1 cellular context compared by ENCODE assay signal in the genomic region with DNA sequence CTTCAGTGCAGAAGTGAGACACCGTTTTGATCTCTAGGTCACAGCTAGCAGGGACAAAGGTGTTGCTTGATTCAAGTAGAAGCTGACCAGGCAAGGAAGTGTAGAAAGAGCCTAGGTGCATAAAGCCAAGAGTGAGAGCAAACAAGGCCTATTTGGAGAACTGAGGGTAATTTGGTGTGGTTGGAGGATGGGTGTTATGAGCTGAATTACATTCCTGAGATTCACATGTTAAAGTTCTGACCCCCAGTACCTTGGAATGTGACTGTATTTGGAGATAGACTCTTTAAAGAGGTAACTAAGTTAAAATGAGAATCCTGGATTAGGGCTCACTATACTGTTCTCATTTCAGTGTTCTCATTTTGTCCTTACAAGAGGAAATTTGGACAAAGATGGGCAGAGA.
TF ChIP-seq lines count a peak whose summit lies in the region.

No MANE protein-coding gene starts in this region.

TF ChIP-seq in H1, 55 proteins besides CTCF, POLR2A, EP300 and RAD21 (continued from another document):
- TF ChIP-seq, protein P1, sequence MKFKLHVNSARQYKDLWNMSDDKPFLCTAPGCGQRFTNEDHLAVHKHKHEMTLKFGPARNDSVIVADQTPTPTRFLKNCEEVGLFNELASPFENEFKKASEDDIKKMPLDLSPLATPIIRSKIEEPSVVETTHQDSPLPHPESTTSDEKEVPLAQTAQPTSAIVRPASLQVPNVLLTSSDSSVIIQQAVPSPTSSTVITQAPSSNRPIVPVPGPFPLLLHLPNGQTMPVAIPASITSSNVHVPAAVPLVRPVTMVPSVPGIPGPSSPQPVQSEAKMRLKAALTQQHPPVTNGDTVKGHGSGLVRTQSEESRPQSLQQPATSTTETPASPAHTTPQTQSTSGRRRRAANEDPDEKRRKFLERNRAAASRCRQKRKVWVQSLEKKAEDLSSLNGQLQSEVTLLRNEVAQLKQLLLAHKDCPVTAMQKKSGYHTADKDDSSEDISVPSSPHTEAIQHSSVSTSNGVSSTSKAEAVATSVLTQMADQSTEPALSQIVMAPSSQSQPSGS (IDR thresholded peaks at IDR 0.05; ENCODE audit: low read length) = no peak
- TF ChIP-seq TCF12 (IDR thresholded peaks at IDR 0.05; ENCODE audit: low read depth, low read length) = no peak
- TF ChIP-seq EGR1 (IDR thresholded peaks at IDR 0.05; ENCODE audit: borderline replicate concordance, low read depth, low read length) = no peak
- TF ChIP-seq EZH2 (IDR thresholded peaks at IDR 0.05; ENCODE audit: low read depth, low read length, severe bottlenecking) = no peak
- TF ChIP-seq JUND (IDR thresholded peaks at IDR 0.05; ENCODE audit: low read length) = no peak
- TF ChIP-seq SP1 (IDR thresholded peaks at IDR 0.05; ENCODE audit: low read depth, low read length) = peak; percentile 65; the same call in 1 of the 2 replicates
- TF ChIP-seq, protein P2, sequence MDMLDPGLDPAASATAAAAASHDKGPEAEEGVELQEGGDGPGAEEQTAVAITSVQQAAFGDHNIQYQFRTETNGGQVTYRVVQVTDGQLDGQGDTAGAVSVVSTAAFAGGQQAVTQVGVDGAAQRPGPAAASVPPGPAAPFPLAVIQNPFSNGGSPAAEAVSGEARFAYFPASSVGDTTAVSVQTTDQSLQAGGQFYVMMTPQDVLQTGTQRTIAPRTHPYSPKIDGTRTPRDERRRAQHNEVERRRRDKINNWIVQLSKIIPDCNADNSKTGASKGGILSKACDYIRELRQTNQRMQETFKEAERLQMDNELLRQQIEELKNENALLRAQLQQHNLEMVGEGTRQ (IDR thresholded peaks at IDR 0.05; ENCODE audit: low read length) = no peak
- no peak for TF ChIP-seq POU5F1 (IDR thresholded peaks at IDR 0.05; ENCODE audit: low read depth, low read length)
- no peak for TF ChIP-seq CREB1 (IDR thresholded peaks at IDR 0.05)
- no peak for TF ChIP-seq PHF8 (conservative IDR thresholded peaks at IDR 0.05; ENCODE audit: low read depth, low read length)
- no peak for TF ChIP-seq KDM1A (IDR thresholded peaks at IDR 0.05; ENCODE audit: borderline replicate concordance, low read length)
- TF ChIP-seq, protein P3, sequence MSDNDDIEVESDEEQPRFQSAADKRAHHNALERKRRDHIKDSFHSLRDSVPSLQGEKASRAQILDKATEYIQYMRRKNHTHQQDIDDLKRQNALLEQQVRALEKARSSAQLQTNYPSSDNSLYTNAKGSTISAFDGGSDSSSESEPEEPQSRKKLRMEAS (IDR thresholded peaks at IDR 0.05) = no peak
- TF ChIP-seq SIN3A (conservative IDR thresholded peaks at IDR 0.05 in 1 of 2, IDR thresholded peaks at IDR 0.05 in 1 of 2; ENCODE audit: low read depth in 1 of 2, low read length in 2 of 2) = no peak
- TF ChIP-seq, protein P4, sequence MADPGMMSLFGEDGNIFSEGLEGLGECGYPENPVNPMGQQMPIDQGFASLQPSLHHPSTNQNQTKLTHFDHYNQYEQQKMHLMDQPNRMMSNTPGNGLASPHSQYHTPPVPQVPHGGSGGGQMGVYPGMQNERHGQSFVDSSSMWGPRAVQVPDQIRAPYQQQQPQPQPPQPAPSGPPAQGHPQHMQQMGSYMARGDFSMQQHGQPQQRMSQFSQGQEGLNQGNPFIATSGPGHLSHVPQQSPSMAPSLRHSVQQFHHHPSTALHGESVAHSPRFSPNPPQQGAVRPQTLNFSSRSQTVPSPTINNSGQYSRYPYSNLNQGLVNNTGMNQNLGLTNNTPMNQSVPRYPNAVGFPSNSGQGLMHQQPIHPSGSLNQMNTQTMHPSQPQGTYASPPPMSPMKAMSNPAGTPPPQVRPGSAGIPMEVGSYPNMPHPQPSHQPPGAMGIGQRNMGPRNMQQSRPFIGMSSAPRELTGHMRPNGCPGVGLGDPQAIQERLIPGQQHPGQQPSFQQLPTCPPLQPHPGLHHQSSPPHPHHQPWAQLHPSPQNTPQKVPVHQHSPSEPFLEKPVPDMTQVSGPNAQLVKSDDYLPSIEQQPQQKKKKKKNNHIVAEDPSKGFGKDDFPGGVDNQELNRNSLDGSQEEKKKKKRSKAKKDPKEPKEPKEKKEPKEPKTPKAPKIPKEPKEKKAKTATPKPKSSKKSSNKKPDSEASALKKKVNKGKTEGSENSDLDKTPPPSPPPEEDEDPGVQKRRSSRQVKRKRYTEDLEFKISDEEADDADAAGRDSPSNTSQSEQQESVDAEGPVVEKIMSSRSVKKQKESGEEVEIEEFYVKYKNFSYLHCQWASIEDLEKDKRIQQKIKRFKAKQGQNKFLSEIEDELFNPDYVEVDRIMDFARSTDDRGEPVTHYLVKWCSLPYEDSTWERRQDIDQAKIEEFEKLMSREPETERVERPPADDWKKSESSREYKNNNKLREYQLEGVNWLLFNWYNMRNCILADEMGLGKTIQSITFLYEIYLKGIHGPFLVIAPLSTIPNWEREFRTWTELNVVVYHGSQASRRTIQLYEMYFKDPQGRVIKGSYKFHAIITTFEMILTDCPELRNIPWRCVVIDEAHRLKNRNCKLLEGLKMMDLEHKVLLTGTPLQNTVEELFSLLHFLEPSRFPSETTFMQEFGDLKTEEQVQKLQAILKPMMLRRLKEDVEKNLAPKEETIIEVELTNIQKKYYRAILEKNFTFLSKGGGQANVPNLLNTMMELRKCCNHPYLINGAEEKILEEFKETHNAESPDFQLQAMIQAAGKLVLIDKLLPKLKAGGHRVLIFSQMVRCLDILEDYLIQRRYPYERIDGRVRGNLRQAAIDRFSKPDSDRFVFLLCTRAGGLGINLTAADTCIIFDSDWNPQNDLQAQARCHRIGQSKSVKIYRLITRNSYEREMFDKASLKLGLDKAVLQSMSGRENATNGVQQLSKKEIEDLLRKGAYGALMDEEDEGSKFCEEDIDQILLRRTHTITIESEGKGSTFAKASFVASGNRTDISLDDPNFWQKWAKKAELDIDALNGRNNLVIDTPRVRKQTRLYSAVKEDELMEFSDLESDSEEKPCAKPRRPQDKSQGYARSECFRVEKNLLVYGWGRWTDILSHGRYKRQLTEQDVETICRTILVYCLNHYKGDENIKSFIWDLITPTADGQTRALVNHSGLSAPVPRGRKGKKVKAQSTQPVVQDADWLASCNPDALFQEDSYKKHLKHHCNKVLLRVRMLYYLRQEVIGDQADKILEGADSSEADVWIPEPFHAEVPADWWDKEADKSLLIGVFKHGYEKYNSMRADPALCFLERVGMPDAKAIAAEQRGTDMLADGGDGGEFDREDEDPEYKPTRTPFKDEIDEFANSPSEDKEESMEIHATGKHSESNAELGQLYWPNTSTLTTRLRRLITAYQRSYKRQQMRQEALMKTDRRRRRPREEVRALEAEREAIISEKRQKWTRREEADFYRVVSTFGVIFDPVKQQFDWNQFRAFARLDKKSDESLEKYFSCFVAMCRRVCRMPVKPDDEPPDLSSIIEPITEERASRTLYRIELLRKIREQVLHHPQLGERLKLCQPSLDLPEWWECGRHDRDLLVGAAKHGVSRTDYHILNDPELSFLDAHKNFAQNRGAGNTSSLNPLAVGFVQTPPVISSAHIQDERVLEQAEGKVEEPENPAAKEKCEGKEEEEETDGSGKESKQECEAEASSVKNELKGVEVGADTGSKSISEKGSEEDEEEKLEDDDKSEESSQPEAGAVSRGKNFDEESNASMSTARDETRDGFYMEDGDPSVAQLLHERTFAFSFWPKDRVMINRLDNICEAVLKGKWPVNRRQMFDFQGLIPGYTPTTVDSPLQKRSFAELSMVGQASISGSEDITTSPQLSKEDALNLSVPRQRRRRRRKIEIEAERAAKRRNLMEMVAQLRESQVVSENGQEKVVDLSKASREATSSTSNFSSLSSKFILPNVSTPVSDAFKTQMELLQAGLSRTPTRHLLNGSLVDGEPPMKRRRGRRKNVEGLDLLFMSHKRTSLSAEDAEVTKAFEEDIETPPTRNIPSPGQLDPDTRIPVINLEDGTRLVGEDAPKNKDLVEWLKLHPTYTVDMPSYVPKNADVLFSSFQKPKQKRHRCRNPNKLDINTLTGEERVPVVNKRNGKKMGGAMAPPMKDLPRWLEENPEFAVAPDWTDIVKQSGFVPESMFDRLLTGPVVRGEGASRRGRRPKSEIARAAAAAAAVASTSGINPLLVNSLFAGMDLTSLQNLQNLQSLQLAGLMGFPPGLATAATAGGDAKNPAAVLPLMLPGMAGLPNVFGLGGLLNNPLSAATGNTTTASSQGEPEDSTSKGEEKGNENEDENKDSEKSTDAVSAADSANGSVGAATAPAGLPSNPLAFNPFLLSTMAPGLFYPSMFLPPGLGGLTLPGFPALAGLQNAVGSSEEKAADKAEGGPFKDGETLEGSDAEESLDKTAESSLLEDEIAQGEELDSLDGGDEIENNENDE (IDR thresholded peaks at IDR 0.05; ENCODE audit: insufficient replicate concordance, low read length) = no peak
- TF ChIP-seq NRF1 (IDR thresholded peaks at IDR 0.05; ENCODE audit: low read depth, low read length) = no peak
- TF ChIP-seq TEAD4 (IDR thresholded peaks at IDR 0.05; ENCODE audit: low read depth, low read length) = peak; percentile 85
